ENCODE assay signal across 30 cellular contexts in genomic region chr10:31140716-31141115, GRCh38.
"Had no signal": no experiment of that assay in that cellular context is flagged by ENCODE, and none has a peak within 500 bp of the region (broad histone marks: within the 10 kb centered on the region; RNA-seq: fewer than 3 reads in every experiment).

No MANE protein-coding gene starts in this region.

- ATAC-seq: Panc1, Right ventricle myocardium inferior, T-cell had no signal

- H3K27ac Mint-ChIP-seq: activated naive CD4-positive, alpha-beta T cell treated with anti-CD3 and anti-CD28 coated beads, Interleukin-2, amount 10 ng/mL, durations not matched to agents 7 days and 5 days; activated naive CD8-positive, alpha-beta T cell treated with anti-CD3 and anti-CD28 coated beads, Interleukin-2, amount 10 ng/mL, durations not matched to agents 7 days and 5 days; activated T-helper 2 cell treated with anti-CD3 and anti-CD28 coated beads, Interferon-gamma antibody, Interleukin-2, Interleukin-4, amounts not matched to agents 10 μg/mL and 5 μg/mL and 100 μg/mL, durations not matched to agents 14 hours and 24 hours and 36 hours; IgD-negative memory B cell; T-cell had no signal

- H3K27ac ChIP-seq: breast epithelium, SK-N-MC had no signal

- H3K4me3 Mint-ChIP-seq: activated naive CD4-positive, alpha-beta T cell treated with anti-CD3 and anti-CD28 coated beads, Interleukin-2, amount 10 ng/mL, durations not matched to agents 7 days and 5 days; activated naive CD8-positive, alpha-beta T cell treated with anti-CD3 and anti-CD28 coated beads, Interleukin-2, amount 10 ng/mL, durations not matched to agents 7 days and 5 days; IgD-negative memory B cell; T-cell had no signal

- H3K9me3 Mint-ChIP-seq: activated naive CD4-positive, alpha-beta T cell treated with anti-CD3 and anti-CD28 coated beads, Interleukin-2, amount 10 ng/mL, durations not matched to agents 7 days and 5 days; activated naive CD8-positive, alpha-beta T cell treated with anti-CD3 and anti-CD28 coated beads, Interleukin-2, amount 10 ng/mL, durations not matched to agents 7 days and 5 days; activated T-helper 2 cell treated with anti-CD3 and anti-CD28 coated beads, Interferon-gamma antibody, Interleukin-2, Interleukin-4, amounts not matched to agents 10 μg/mL and 5 μg/mL and 100 μg/mL, durations not matched to agents 14 hours and 24 hours and 36 hours; T-cell had no signal

- H3K4me1 ChIP-seq: breast epithelium had no signal

- H3K36me3 Mint-ChIP-seq: activated naive CD4-positive, alpha-beta T cell treated with anti-CD3 and anti-CD28 coated beads, Interleukin-2, amount 10 ng/mL, durations not matched to agents 7 days and 5 days; activated naive CD8-positive, alpha-beta T cell treated with anti-CD3 and anti-CD28 coated beads, Interleukin-2, amount 10 ng/mL, durations not matched to agents 7 days and 5 days; T-cell had no signal

- H3K4me3 ChIP-seq: breast epithelium, MG63, SK-N-MC had no signal

- DNase-seq: activated CD4-positive, alpha-beta T cell treated with anti-CD3 and anti-CD28 coated beads, Interleukin-2, amount 50 U/mL, for 4 hours; activated CD4-positive, CD25-positive, alpha-beta regulatory T cell; activated CD8-positive, alpha-beta memory T cell treated with anti-CD3 and anti-CD28 coated beads for 24 hours; activated gamma-delta T cell treated with Interleukin-2 at 50 U/mL for 16 hours; activated naive CD4-positive, alpha-beta T cell treated with anti-CD3 and anti-CD28 coated beads, Interleukin-2, amount 10 ng/mL, durations not matched to agents 7 days and 5 days; activated naive CD8-positive, alpha-beta T cell treated with anti-CD3 and anti-CD28 coated beads, Interleukin-2, amount 10 ng/mL, durations not matched to agents 7 days and 5 days; activated T-cell treated with anti-CD3 and anti-CD28 coated beads, Interleukin-2, amount 50 U/mL, for 48 hours; aorta; caudate nucleus; KG1; MG63; MV-4-11; NCI-H1092 treated with DMSO at 0.1 percent for 48 hours; NCI-H1417 treated with DMSO at 0.1 percent for 48 hours; NCI-H1694; NCI-H2029 treated with DMSO at 0.1 percent for 48 hours; NCI-H345; NCI-H510A; NCI-H526 treated with DMSO at 0.1 percent for 48 hours; OCI-M1; RPMI8226; T-cell; T-helper 2 cell; T1000 had no signal

- H3K36me3 ChIP-seq: breast epithelium, MG63 had no signal

- H3K27me3 Mint-ChIP-seq: activated naive CD4-positive, alpha-beta T cell treated with anti-CD3 and anti-CD28 coated beads, Interleukin-2, amount 10 ng/mL, durations not matched to agents 7 days and 5 days; activated naive CD8-positive, alpha-beta T cell treated with anti-CD3 and anti-CD28 coated beads, Interleukin-2, amount 10 ng/mL, durations not matched to agents 7 days and 5 days; T-cell had no signal

- H3K27me3 ChIP-seq: breast epithelium, MG63 had no signal

- H3K9me3 ChIP-seq: breast epithelium, MG63 had no signal
